ENCODE assay signal across 8 cellular contexts in the genomic region with DNA sequence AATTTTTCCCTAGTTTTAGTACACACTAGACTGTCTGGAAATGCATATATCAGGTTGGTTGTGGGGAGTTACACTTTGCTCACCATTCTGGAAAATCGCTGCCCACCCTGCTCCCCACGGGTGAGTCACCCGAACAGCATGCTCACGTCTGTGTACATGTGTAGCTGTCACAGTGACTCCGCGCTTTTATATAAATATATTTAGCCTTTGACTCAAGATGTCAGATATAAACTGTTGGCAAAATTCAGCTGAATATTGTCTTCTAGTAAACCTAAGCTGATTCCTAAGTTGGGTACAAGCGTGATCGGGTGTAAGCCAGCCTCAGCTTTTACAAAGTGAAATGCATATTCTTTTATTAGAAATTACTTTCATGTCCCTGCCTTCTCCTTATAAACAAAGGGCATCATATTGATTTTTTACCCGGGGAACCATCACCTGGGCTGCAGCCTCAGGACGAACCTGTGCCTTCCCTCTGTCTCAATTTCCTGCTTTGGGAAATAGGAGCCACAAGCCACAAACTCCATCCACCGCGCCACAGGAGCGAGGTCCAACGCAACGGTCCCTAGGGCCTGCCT.
A peak's percentile ranks its signal among the peaks of the same experiment; 100 is the strongest.
DNase-seq lines count a peak whose midpoint lies in the region; TF ChIP-seq lines count a peak whose summit lies in the region.

No MANE protein-coding gene starts in this region.

- DNase-seq in ACHN (peak; percentile 8), HFF-Myc (ENCODE audit: extremely low read depth, low read depth) (no peak), iris pigment epithelial cell (ENCODE audit: low read depth) (peak; percentile 87), substantia nigra (lab: John Stamatoyannopoulos, UW) (no peak), NCI-H446 (lab: John Stamatoyannopoulos, UW) (no peak), NOMO-1 (lab: John Stamatoyannopoulos, UW; ENCODE audit: unreplicated experiment in 2 of 2) (no peak), NCI-H1417 treated with DMSO at 0.1 percent for 48 hours (lab: John Stamatoyannopoulos, UW) (no peak)
- DNase-seq in activated gamma-delta T cell treated with anti-CD3 and anti-CD28 coated beads, Interleukin-2, amount 50 U/mL, for 16 hours (ENCODE audit: low read depth) = peak; percentile 23

- TF ChIP-seq CTCF in HFF-Myc (IDR thresholded peaks at IDR 0.05; ENCODE audit: low read depth, low read length, missing control alignments) = no peak

- H3K4me3 ChIP-seq in HFF-Myc (replicated peaks; ENCODE audit: low read depth, low read length) = peak overlapping the region; percentile 92

- in situ Hi-C loops in ACHN (cut with HindIII; ENCODE audit: low pct_ligation_motif_present, low pct_unique_long_range_greater_than_20kb, low sequenced_read_pairs) = loop anchor here (25.0 kb wide), 1 partner anchor 113 kb away; no protein-coding TSS in a partner anchor

- H3K27ac ChIP-seq in substantia nigra (ENCODE audit: low read depth, low read length, poor library complexity, severe bottlenecking) = peak overlapping the region; percentile 93

Comparison
In these comparisons a context has a peak if more than half of its experiments do, and no peak if none do; other contexts are left out.
1. DNase-seq: peak in ACHN (single experiment), activated gamma-delta T cell treated with anti-CD3 and anti-CD28 coated beads, Interleukin-2, amount 50 U/mL, for 16 hours (single experiment) and iris pigment epithelial cell (single experiment); none in HFF-Myc (single experiment), substantia nigra (0 of 49), NCI-H446 (0 of 2), NOMO-1 (0 of 2) and NCI-H1417 treated with DMSO at 0.1 percent for 48 hours (single experiment).